In genomic region chr3:158434412-158435038, GRCh38 we compare ENCODE assay signal across 8 cellular contexts.
A peak's percentile ranks its signal among the peaks of the same experiment; 100 is the strongest.
DNase-seq lines count a peak whose midpoint lies in the region; ATAC-seq and TF ChIP-seq lines count a peak whose summit lies in the region.

No MANE protein-coding gene starts in this region.

- H3K36me3 Mint-ChIP-seq in WTC11 (no peaks in the 10 kb centered on the region), type B pancreatic cell (no peaks in the 10 kb centered on the region)

- peak; percentile 16 for DNase-seq in BJ (ENCODE audit: low read depth)
- DNase-seq in NCI-H2107 treated with DMSO at 0.1 percent for 48 hours (lab: John Stamatoyannopoulos, UW; ENCODE audit: unreplicated experiment): peak; percentile 80
- peak; percentile 53 for DNase-seq in WTC11 (ENCODE audit: low spot score)
- peak; percentile 71 to 85 for DNase-seq in erythroblast (lab: John Stamatoyannopoulos, UW)
- peak; percentile 71 for DNase-seq in mucosa of gallbladder (ENCODE audit: low spot score)
- no peak for DNase-seq in type B pancreatic cell (ENCODE audit: extremely low spot score, unreplicated experiment)

- H3K27me3 Mint-ChIP-seq in WTC11 (ENCODE audit: low read depth) (no peaks in the 10 kb centered on the region), type B pancreatic cell (no peaks in the 10 kb centered on the region)

- no peak overlapping the region for H3K4me3 ChIP-seq in BJ (ENCODE audit: low read depth, low read length)

- H3K27ac Mint-ChIP-seq in WTC11 (no peak overlapping the region), type B pancreatic cell (no peak overlapping the region)

- H3K9me3 Mint-ChIP-seq in WTC11: no peaks in the 10 kb centered on the region
- no peaks in the 10 kb centered on the region for H3K9me3 Mint-ChIP-seq in type B pancreatic cell

- H3K27me3 ChIP-seq in BJ (ENCODE audit: control insufficient read depth, insufficient read depth, low read length): no peaks in the 10 kb centered on the region

- peak; percentile 74 for TF ChIP-seq CTCF in BJ (IDR thresholded peaks at IDR 0.05; ENCODE audit: insufficient read depth, low read depth, low read length)
- TF ChIP-seq CTCF in WTC11 (IDR thresholded peaks at IDR 0.05): peak; percentile 41; the same call in 1 of the 2 replicates
- TF ChIP-seq CTCF in type B pancreatic cell (conservative IDR thresholded peaks at IDR 0.05): peak; percentile 88

- peak; percentile 92 for ATAC-seq in GM18861 (IDR thresholded peaks at IDR 0.05; ENCODE audit: unreplicated experiment)
- ATAC-seq in HG03045 (IDR thresholded peaks at IDR 0.05; ENCODE audit: unreplicated experiment): peak; percentile 82
- peak; percentile 96 for ATAC-seq in WTC11

- no peak for TF ChIP-seq POLR2A in erythroblast (IDR thresholded peaks at IDR 0.05; ENCODE audit: low read length)

- no peaks in the 10 kb centered on the region for H3K4me1 Mint-ChIP-seq in WTC11
- H3K4me1 Mint-ChIP-seq in type B pancreatic cell (ENCODE audit: unreplicated experiment): peaks cover 3% of the 10 kb centered on the region

- POLR2A ChIA-PET in BJ (lab: Charles Lee) (no interaction called here), WTC11 (lab: Charles Lee) (no interaction called here)

- no peaks in the 10 kb centered on the region for H3K36me3 ChIP-seq in BJ (ENCODE audit: control insufficient read depth, insufficient read depth, low read length)

- no peak overlapping the region for H3K4me3 Mint-ChIP-seq in WTC11
- H3K4me3 Mint-ChIP-seq in type B pancreatic cell: no peak overlapping the region

- CTCF ChIA-PET in BJ (lab: Yijun Ruan, JAX) (interaction anchor here (0.5 to 2.9 kb wide), 19 partner anchors 26 to 909 kb away, joined by 3 to 16 read pairs (median 4); partner anchors contain the start of gene RSRC1), WTC11 (lab: Charles Lee) (interaction anchor here (0.6 to 2.0 kb wide), 14 partner anchors 15 to 1619 kb away, joined by 3 to 8 read pairs (median 5); partner anchors contain the start of gene RSRC1)

TF ChIP-seq in WTC11, 78 proteins besides CTCF, POLR2A, EP300 and RAD21:
- no peak for TF ChIP-seq TP53 (CRISPR knock-in tag; IDR thresholded peaks at IDR 0.05)
- no peak for TF ChIP-seq ZSCAN18 (CRISPR knock-in tag; IDR thresholded peaks at IDR 0.05)
- no peak for TF ChIP-seq ESRRA (CRISPR knock-in tag; IDR thresholded peaks at IDR 0.05; ENCODE audit: borderline replicate concordance)
- TF ChIP-seq NR2C2 (CRISPR knock-in tag; IDR thresholded peaks at IDR 0.05): no peak
- TF ChIP-seq ERG (CRISPR knock-in tag; IDR thresholded peaks at IDR 0.05): no peak
- TF ChIP-seq ZNF416 (CRISPR knock-in tag; IDR thresholded peaks at IDR 0.05): no peak
- TF ChIP-seq NFYB (CRISPR knock-in tag; conservative IDR thresholded peaks at IDR 0.05; ENCODE audit: low read depth): no peak
- no peak for TF ChIP-seq IRF1 (CRISPR knock-in tag; IDR thresholded peaks at IDR 0.05)
- TF ChIP-seq PRRX2 (CRISPR knock-in tag; IDR thresholded peaks at IDR 0.05): no peak
- no peak for TF ChIP-seq CREM (CRISPR knock-in tag; IDR thresholded peaks at IDR 0.05)
- no peak for TF ChIP-seq ZBTB43 (CRISPR knock-in tag; IDR thresholded peaks at IDR 0.05)
- no peak for TF ChIP-seq MYBL2 (CRISPR knock-in tag; IDR thresholded peaks at IDR 0.05)
- no peak for TF ChIP-seq AFF4 (CRISPR knock-in tag; IDR thresholded peaks at IDR 0.05; ENCODE audit: borderline replicate concordance)
- TF ChIP-seq SMAD3 (CRISPR knock-in tag; IDR thresholded peaks at IDR 0.05; ENCODE audit: borderline replicate concordance): no peak
- no peak for TF ChIP-seq E2F4 (CRISPR knock-in tag; IDR thresholded peaks at IDR 0.05; ENCODE audit: borderline replicate concordance, low read depth)
